Comparison of ENCODE assay signal across 1 cellular context in genomic region chr3:175342196-175342595, GRCh38.
TF ChIP-seq lines count a peak whose summit lies in the region.

No MANE protein-coding gene starts in this region.

TF ChIP-seq in WTC11, 78 proteins besides CTCF, POLR2A, EP300 and RAD21 (continued from another document):
- no peak for TF ChIP-seq AFF4 (CRISPR knock-in tag; IDR thresholded peaks at IDR 0.05; ENCODE audit: borderline replicate concordance)
TF ChIP-seq in WTC11: peak in this region for 0.
